8 cellular contexts compared by ENCODE assay signal in genomic region chr17:56960596-56961538, GRCh38. TPM values are rescaled to one million over a fixed set of nuclear protein-coding genes. Genes with fewer than 3 reads are reported as not detected.
DNase-seq lines count a peak whose midpoint lies in the region; ATAC-seq and TF ChIP-seq lines count a peak whose summit lies in the region.

COIL (minus strand) TSS chr17:56961050; CDS start chr17:56961019, 31 bp downstream.

- H3K4me3 Mint-ChIP-seq in progenitor cell of endocrine pancreas (ENCODE audit: low read depth): peak within 1 kb of the TSS; percentile 85

- TF ChIP-seq CTCF in GM12875 (IDR thresholded peaks at IDR 0.05; ENCODE audit: borderline replicate concordance, insufficient read depth, low read depth, low read length) (peak; percentile 94), heart left ventricle (IDR thresholded peaks at IDR 0.05) (peak; percentile 99 to 100 (median 100)), progenitor cell of endocrine pancreas (IDR thresholded peaks at IDR 0.05; ENCODE audit: unreplicated experiment) (peak; percentile 98)

- H3K27me3 ChIP-seq in adipocyte (replicated peaks; ENCODE audit: control insufficient read depth, insufficient read depth, low read length) (no peaks in the 10 kb centered on the region), heart left ventricle (no peaks in the 10 kb centered on the region)

- no peaks in the 10 kb centered on the region for H3K9me3 Mint-ChIP-seq in progenitor cell of endocrine pancreas (ENCODE audit: low read depth)

- H3K4me1 ChIP-seq in adipocyte (ENCODE audit: control insufficient read depth, insufficient read depth, low read length) (peaks cover 9% of the 10 kb centered on the region), heart left ventricle (peaks cover 0 to 25% (median 12%) of the 10 kb centered on the region in 12 donors), urinary bladder (ENCODE audit: insufficient read depth) (no peaks in the 10 kb centered on the region)

- H3K27me3 Mint-ChIP-seq in progenitor cell of endocrine pancreas: no peaks in the 10 kb centered on the region

- intact Hi-C loops in heart left ventricle (cut with DNase I): no loop called here

- H3K27ac ChIP-seq in heart left ventricle (peak within 1 kb of the TSS; percentile 35 to 91 (median 86)), urinary bladder (ENCODE audit: low read depth) (peak within 1 kb of the TSS; percentile 83)

- H3K27ac Mint-ChIP-seq in progenitor cell of endocrine pancreas: peak within 1 kb of the TSS; percentile 97

- peak within 1 kb of the TSS; percentile 97 for H3K9ac ChIP-seq in adipocyte (ENCODE audit: low read length)

- 4 to 6% (median 4%) methylated on average over 45 to 59 of the region's 59 CpGs for WGBS in heart left ventricle, 4 donors
- 4% methylated on average over 59 of the region's 59 CpGs for WGBS in urinary bladder

- peaks cover 19% of the 10 kb centered on the region for H3K4me1 Mint-ChIP-seq in progenitor cell of endocrine pancreas (ENCODE audit: low read depth)

- H3K9me3 ChIP-seq in adipocyte (ENCODE audit: control insufficient read depth, low read length) (no peaks in the 10 kb centered on the region), heart left ventricle (no peaks in the 10 kb centered on the region)

- H3K36me3 Mint-ChIP-seq in progenitor cell of endocrine pancreas (ENCODE audit: insufficient read depth): no peaks in the 10 kb centered on the region

- DNase-seq in NCI-H1417 treated with DMSO at 0.1 percent for 48 hours (lab: John Stamatoyannopoulos, UW) (peak; percentile 77), SW480 (ENCODE audit: low spot score) (peak; percentile 86), adipocyte (ENCODE audit: low read depth) (peak; percentile 98), heart left ventricle (peak; percentile 90 to 95 (median 93)), progenitor cell of endocrine pancreas (ENCODE audit: low spot score, unreplicated experiment) (peak; percentile 93)

- H3K36me3 ChIP-seq in adipocyte (ENCODE audit: control insufficient read depth, insufficient read depth, low read length, severe bottlenecking): no peaks in the 10 kb centered on the region
- no peaks in the 10 kb centered on the region for H3K36me3 ChIP-seq in heart left ventricle
- H3K36me3 ChIP-seq in urinary bladder (ENCODE audit: insufficient read depth): no peaks in the 10 kb centered on the region

- peak in 1 of 2 donors; percentile 29 for TF ChIP-seq POLR2A in heart left ventricle (IDR thresholded peaks at IDR 0.05)

- H3K4me3 ChIP-seq in GM12875 (ENCODE audit: low read depth, low read length) (peak within 1 kb of the TSS; percentile 66), adipocyte (ENCODE audit: low read length) (peak within 1 kb of the TSS; percentile 97), heart left ventricle (peak within 1 kb of the TSS; percentile 61 to 98 (median 74)), urinary bladder (ENCODE audit: low read depth, low read length) (peak within 1 kb of the TSS; percentile 97)

- ATAC-seq in HG02798 (IDR thresholded peaks at IDR 0.05; ENCODE audit: poor library complexity, unreplicated experiment): peak; percentile 96
- ATAC-seq in heart left ventricle: peak; percentile 87 to 98 (median 98)

RNA-seq across cellular contexts. Expression of gene COIL, which starts in this region (rescaled TPM):
- 10 to 100 TPM in 1 of 9 donors, 1 to 10 TPM in 8; 6.5 to 11.3 (median 7.8) TPM for total RNA-seq in heart left ventricle
- 1 to 10 TPM; 5.7 to 6.9 TPM for polyA plus RNA-seq in heart left ventricle
- 26.7 and 29.8 TPM in 2 replicates for total RNA-seq in progenitor cell of endocrine pancreas
- 20.3 TPM for total RNA-seq in urinary bladder
- 11.7 TPM for polyA plus RNA-seq in urinary bladder

Comparison
In these comparisons a context has a peak if more than half of its experiments do, and no peak if none do; other contexts are left out.
1. Peak in every context shown above with its lines: DNase-seq, ATAC-seq, H3K4me3 ChIP-seq and H3K27ac ChIP-seq.